In the genomic region with DNA sequence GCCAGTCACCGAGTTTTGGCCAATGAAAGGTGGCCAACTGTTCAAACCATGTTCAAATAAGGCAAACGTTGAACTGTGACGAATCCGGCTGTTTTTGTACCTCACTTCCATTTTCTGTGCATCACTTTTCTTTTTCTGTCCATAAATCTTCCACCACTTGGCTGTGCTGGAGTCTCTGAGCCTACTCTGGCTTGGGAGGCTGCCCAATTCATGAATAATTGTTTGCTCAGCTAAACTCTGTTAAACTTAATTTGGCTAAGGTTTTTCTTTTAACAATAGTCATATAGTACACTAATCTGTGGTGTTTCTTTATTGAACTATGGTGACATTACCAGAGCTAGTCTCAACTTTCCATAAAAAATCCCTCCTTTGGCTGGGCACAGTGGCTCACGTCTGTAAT, we compare ENCODE assay signal across 15 cellular contexts.
DNase-seq lines count a peak whose midpoint lies in the region; ATAC-seq and TF ChIP-seq lines count a peak whose summit lies in the region.
"Had no signal": no experiment of that assay in that cellular context is flagged by ENCODE, and none has a peak within 500 bp of the region (broad histone marks: within the 10 kb centered on the region; RNA-seq: fewer than 3 reads in every experiment).

No MANE protein-coding gene starts in this region.

- no peak overlapping the region for H3K4me3 ChIP-seq in astrocyte of the cerebellum (ENCODE audit: low read depth, low read length)
- no peak overlapping the region for H3K4me3 ChIP-seq in foreskin fibroblast (ENCODE audit: low read depth in 1 of 2, low read length in 2 of 2)

- no peak for ATAC-seq in GM19023 (IDR thresholded peaks at IDR 0.05; ENCODE audit: unreplicated experiment)
- ATAC-seq in HG03135 (IDR thresholded peaks at IDR 0.05; ENCODE audit: unreplicated experiment), result no peak

- DNase-seq in astrocyte of the cerebellum (ENCODE audit: low read depth), result peak; percentile 11
- DNase-seq in foreskin fibroblast, result peak; percentile 26 to 55
- no peak for DNase-seq in germinal center (ENCODE audit: low spot score)
- no peak for DNase-seq in DMS 273 (lab: John Stamatoyannopoulos, UW; ENCODE audit: unreplicated experiment)
- DNase-seq: Caco-2, DMS79, MM.1S, NCI-H1105, NCI-H187 treated with DMSO at 0.1 percent for 48 hours, NCI-H2171, NCI-H510A treated with DMSO at 0.1 percent for 48 hours had no signal

- TF ChIP-seq CTCF in C4-2B (conservative IDR thresholded peaks at IDR 0.05), result peak; percentile 20; the same call in 1 of the 2 replicates
- TF ChIP-seq CTCF in LNCAP (IDR thresholded peaks at IDR 0.05), result peak; percentile 40; the same call in 1 of the 2 replicates
- no peak for TF ChIP-seq CTCF in astrocyte of the cerebellum (IDR thresholded peaks at IDR 0.05; ENCODE audit: low read depth, low read length, missing control alignments)
- TF ChIP-seq CTCF in foreskin fibroblast (IDR thresholded peaks at IDR 0.05; ENCODE audit: low read depth, low read length), result no peak

- peak overlapping the region; percentile 19; the same call in 1 of the 2 replicates for H3K27ac ChIP-seq in C4-2B

- in situ Hi-C loops in astrocyte of the cerebellum (cut with HindIII; ENCODE audit: low sequenced_read_pairs), result no loop called here

Comparison
In these comparisons a context has a peak if more than half of its experiments do, and no peak if none do; other contexts are left out.
1. CTCF ChIP-seq: peak in C4-2B (single experiment) and LNCAP (single experiment); none in astrocyte of the cerebellum (single experiment) and foreskin fibroblast (single experiment).
2. DNase-seq: peak in astrocyte of the cerebellum (single experiment) and foreskin fibroblast (2 of 2); none in germinal center (single experiment) and DMS 273 (single experiment).